In the genomic region with DNA sequence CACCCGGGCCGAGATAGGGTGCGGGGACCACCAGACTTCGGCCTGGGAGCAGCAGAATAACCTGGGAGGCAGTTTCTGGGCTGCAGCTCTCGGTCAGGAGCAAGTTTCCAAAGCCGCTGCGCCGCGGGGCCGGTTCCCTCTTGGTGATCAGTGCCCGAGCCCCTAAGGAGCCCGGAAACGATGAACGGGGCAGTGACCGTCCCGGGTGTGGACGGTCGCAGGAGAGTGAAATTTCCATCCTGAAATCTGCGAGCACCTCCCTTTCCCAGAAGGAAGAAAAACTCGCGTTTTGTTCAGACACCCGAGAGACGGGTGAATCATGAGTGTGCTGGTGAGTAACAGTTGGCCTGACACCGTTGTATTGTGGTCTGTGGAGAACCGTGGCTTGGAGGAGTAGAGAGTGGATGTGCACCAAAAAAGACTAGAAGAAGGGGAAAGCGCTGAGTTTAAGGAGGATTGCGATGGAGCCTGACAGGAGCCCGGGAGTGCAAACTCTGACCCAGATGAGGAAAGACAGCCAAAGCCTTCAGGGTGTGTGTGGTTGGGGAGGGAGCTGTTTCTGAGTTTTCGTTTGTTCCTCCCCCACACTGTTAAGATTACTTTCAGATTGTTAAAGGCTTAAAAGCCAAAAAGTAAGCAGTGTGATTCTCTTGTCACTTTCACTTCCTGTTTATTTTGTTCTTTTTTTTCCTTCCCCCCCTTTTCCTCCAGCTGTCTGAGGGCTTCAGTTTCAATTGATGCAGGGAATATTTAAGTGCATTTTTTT, we compare ENCODE assay signal across 8 cellular contexts. TPM values are rescaled to one million over a fixed set of nuclear protein-coding genes. Genes with fewer than 3 reads are reported as not detected.
A peak's percentile ranks its signal among the peaks of the same experiment; 100 is the strongest.
DNase-seq lines count a peak whose midpoint lies in the region; ATAC-seq and TF ChIP-seq lines count a peak whose summit lies in the region.

No MANE protein-coding gene starts in this region.

- peak overlapping the region; percentile 72 for H3K4me2 ChIP-seq in OCI-LY7 (ENCODE audit: low read length)

- no peak for TF ChIP-seq EP300 in stomach (IDR thresholded peaks at IDR 0.05)

- H3K9me3 ChIP-seq in OCI-LY7 (ENCODE audit: low read length), result no peaks in the 10 kb centered on the region
- H3K9me3 ChIP-seq in stomach, result peaks cover 0 to 4% (median 0%) of the 10 kb centered on the region in 4 donors

- peaks cover 51% of the 10 kb centered on the region for H3K79me2 ChIP-seq in OCI-LY7 (ENCODE audit: insufficient read depth, low read depth, low read length)

- intact Hi-C loops in OCI-LY7 (cut with micrococcal nuclease; ENCODE audit: unreplicated experiment) (loop anchor here (1.0 to 10.0 kb wide), 6 partner anchors 30 to 634 kb away; a partner anchor contains a TSS), stomach (cut with DNase I; ENCODE audit: low total_unique reads) (no loop called here)

- H4K20me1 ChIP-seq in OCI-LY7 (ENCODE audit: insufficient read depth, low read length), result peaks cover 24% of the 10 kb centered on the region; the same call in 1 of the 2 replicates

- CTCF ChIA-PET in OCI-LY7 (lab: Charles Lee; ENCODE audit: unreplicated experiment), result interaction anchor here (0.6 kb wide), 1 partner anchor 871 kb away, joined by 4 read pairs; no protein-coding TSS in a partner anchor

- no peaks in the 10 kb centered on the region for H3K27me3 Mint-ChIP-seq in activated T-cell treated with anti-CD3 and anti-CD28 coated beads, Interleukin-2, amount 50 U/mL, for 4 hours (ENCODE audit: low read depth)
- H3K27me3 Mint-ChIP-seq in nephron progenitor cell (ENCODE audit: low read depth, poor library complexity), result peaks cover 18% of the 10 kb centered on the region

- peak overlapping the region; percentile 31; the same call in 1 of the 2 replicates for H2AFZ ChIP-seq in OCI-LY7 (ENCODE audit: low read length)

- peak overlapping the region; percentile 31 for H3K27ac Mint-ChIP-seq in nephron progenitor cell

- TF ChIP-seq POLR2A in GM18951 (IDR thresholded peaks at IDR 0.05; ENCODE audit: extremely low read depth, insufficient read depth, insufficient read length) (peak; percentile 54), stomach (IDR thresholded peaks at IDR 0.05) (no peak)

- no peaks in the 10 kb centered on the region for H3K27me3 ChIP-seq in stomach

- H3K4me1 Mint-ChIP-seq in activated T-cell treated with anti-CD3 and anti-CD28 coated beads, Interleukin-2, amount 50 U/mL, for 4 hours (ENCODE audit: low read depth), result peaks cover 60% of the 10 kb centered on the region
- H3K4me1 Mint-ChIP-seq in nephron progenitor cell, result peaks cover 44% of the 10 kb centered on the region

- H3K27ac ChIP-seq in OCI-LY7 (ENCODE audit: low read depth, low read length, poor library complexity, severe bottlenecking) (peak overlapping the region; percentile 87), stomach (peak overlapping the region; percentile 79 to 91 (median 84))

- H3K4me3 ChIP-seq in OCI-LY7 (ENCODE audit: low read depth, low read length, poor library complexity, severe bottlenecking), result peak overlapping the region; percentile 76
- H3K4me3 ChIP-seq in fibroblast of the aortic adventitia (ENCODE audit: low read depth, low read length), result peak overlapping the region; percentile 84
- peak overlapping the region; percentile 56 to 91 (median 74) for H3K4me3 ChIP-seq in stomach

- in situ Hi-C loops in GM18951 (cut with MboI; ENCODE audit: low sequenced_read_pairs, unreplicated experiment), result no loop called here

- no peaks in the 10 kb centered on the region for H3K9me2 ChIP-seq in OCI-LY7 (ENCODE audit: insufficient read depth, low read length)

- peak; percentile 72 for ATAC-seq in HG03135 (IDR thresholded peaks at IDR 0.05; ENCODE audit: unreplicated experiment)
- peak; percentile 75 to 79 for ATAC-seq in activated T-cell treated with anti-CD3 and anti-CD28 coated beads, Interleukin-2, amount 50 U/mL, for 4 hours

- peaks cover 11% of the 10 kb centered on the region for H3K36me3 Mint-ChIP-seq in activated T-cell treated with anti-CD3 and anti-CD28 coated beads, Interleukin-2, amount 50 U/mL, for 4 hours (ENCODE audit: insufficient read depth)
- H3K36me3 Mint-ChIP-seq in nephron progenitor cell (ENCODE audit: low read depth), result peaks cover 23% of the 10 kb centered on the region

- H3K4me3 Mint-ChIP-seq in activated T-cell treated with anti-CD3 and anti-CD28 coated beads, Interleukin-2, amount 50 U/mL, for 4 hours, result peak overlapping the region; percentile 85
- peak overlapping the region; percentile 82 for H3K4me3 Mint-ChIP-seq in nephron progenitor cell

- peaks cover 20% of the 10 kb centered on the region for H3K36me3 ChIP-seq in OCI-LY7 (ENCODE audit: insufficient read depth, low read length)
- H3K36me3 ChIP-seq in stomach, result no peaks in the 10 kb centered on the region

- H3K4me1 ChIP-seq in OCI-LY7 (ENCODE audit: insufficient read depth, low read length, poor library complexity, severe bottlenecking) (peaks cover 46% of the 10 kb centered on the region), stomach (peaks cover 0 to 25% (median 20%) of the 10 kb centered on the region in 4 donors)

- TF ChIP-seq CTCF in OCI-LY7 (conservative IDR thresholded peaks at IDR 0.05; ENCODE audit: low read length) (no peak), fibroblast of the aortic adventitia (IDR thresholded peaks at IDR 0.05; ENCODE audit: insufficient read depth, low read length) (no peak), nephron progenitor cell (IDR thresholded peaks at IDR 0.05) (no peak), stomach (IDR thresholded peaks at IDR 0.05) (no peak)

- 0 to 1% (median 1%) methylated on average over 19 to 29 of the region's 29 CpGs for WGBS in stomach, 5 donors

- H3K9me3 Mint-ChIP-seq in activated T-cell treated with anti-CD3 and anti-CD28 coated beads, Interleukin-2, amount 50 U/mL, for 4 hours, result no peaks in the 10 kb centered on the region
- peaks cover 10% of the 10 kb centered on the region for H3K9me3 Mint-ChIP-seq in nephron progenitor cell

- POLR2A ChIA-PET in OCI-LY7 (lab: Charles Lee), result interaction anchor here (0.6 to 3.0 kb wide), 12 partner anchors 11 to 1570 kb away, joined by 3 to 11 read pairs (median 3); a partner anchor contains a TSS

- BruUV-seq in OCI-LY7 (replicated peaks; lab: Mats Ljungman, UMichigan), result no TSS peak

- DNase-seq in AG08396 (ENCODE audit: low spot score) (peak; percentile 83), OCI-LY7 (ENCODE audit: low spot score) (peak; percentile 82), fibroblast of the aortic adventitia (ENCODE audit: low read depth) (peak; percentile 85), nephron progenitor cell (peak; percentile 9), stomach (no peak)
- peak; percentile 44 for DNase-seq in activated T-cell treated with anti-CD3 and anti-CD28 coated beads, Interleukin-2, amount 50 U/mL, for 4 hours

RNA-seq across cellular contexts. Expression of a gene that starts 0.8 kb away (rescaled TPM):
- 39.1 and 40.3 TPM in 2 replicates for total RNA-seq in OCI-LY7 (2014; rRNA removed; shearing (Covaris generic))
- total RNA-seq in OCI-LY7 (2022) (64.4 and 67.8 TPM in 2 replicates), fibroblast of the aortic adventitia (ENCODE audit: low replicate concordance) (32.5 and 49.3 TPM in 2 replicates), stomach (10 to 100 TPM in 3 of 5 donors, 1 to 10 TPM in 1, under 1 TPM in 1; 0.89 to 37.4 (median 12.3) TPM)
- total RNA-seq in activated T-cell treated with anti-CD3 and anti-CD28 coated beads, Interleukin-2, amount 50 U/mL, for 4 hours, result 10 to 100 TPM; 52.2 to 74.7 (median 62.0) TPM
- polyA plus RNA-seq in stomach, result 1 to 10 TPM; 4.2 to 7.9 (median 5.2) TPM
